11 cellular contexts compared by ENCODE assay signal in the genomic region with DNA sequence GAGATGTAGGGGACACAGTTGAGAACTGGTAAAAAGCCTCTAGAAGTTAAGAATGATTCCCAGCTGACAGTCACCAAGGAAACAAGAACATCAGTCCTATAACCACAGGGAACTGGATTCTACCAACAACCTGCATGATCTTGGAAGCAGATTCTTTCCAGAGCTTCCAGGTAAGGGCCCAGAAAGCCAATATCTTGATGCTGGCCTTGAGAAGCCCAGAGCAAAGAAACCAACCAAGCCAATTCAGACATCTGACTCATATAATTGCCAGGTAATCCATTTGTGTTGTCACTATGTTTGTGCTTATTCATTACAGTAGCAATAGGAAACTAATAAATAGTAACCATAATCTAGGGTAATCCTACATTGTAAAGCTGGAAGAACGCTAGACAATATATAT.
"Had no signal": no experiment of that assay in that cellular context is flagged by ENCODE, and none has a peak within 500 bp of the region (broad histone marks: within the 10 kb centered on the region; RNA-seq: fewer than 3 reads in every experiment).

No MANE protein-coding gene starts in this region.

- H3K36me3 ChIP-seq: colonic mucosa had no signal

- H3K4me1 ChIP-seq: colonic mucosa had no signal

- H3K27ac Mint-ChIP-seq: activated CD4-positive, alpha-beta T cell treated with anti-CD3 and anti-CD28 coated beads, Interleukin-2, amount 10 ng/mL, durations not matched to agents 7 days and 5 days; activated T-helper 1 cell treated with anti-CD3 and anti-CD28 coated beads, Interleukin-12 subunit alpha, Interleukin-12 subunit beta, Interleukin-2, Interleukin-4 antibody, amounts not matched to agents 30 ng/mL and 10 ng/mL and 1 ng/mL, durations not matched to agents 14 hours and 24 hours and 36 hours; stimulated activated effector memory CD8-positive, alpha-beta T cell treated with anti-CD3 and anti-CD28 coated beads, Interleukin-12 subunit alpha, Interleukin-12 subunit beta, amount 100 ng/mL, for 72 hours had no signal

- H3K4me3 ChIP-seq: colonic mucosa, sigmoid colon had no signal

- DNase-seq: activated CD4-positive, alpha-beta T cell treated with anti-CD3 and anti-CD28 coated beads, Interleukin-2, amount 10 ng/mL, durations not matched to agents 7 days and 5 days; activated CD4-positive, CD25-positive, alpha-beta regulatory T cell; activated CD8-positive, alpha-beta memory T cell treated with anti-CD3 and anti-CD28 coated beads, Interleukin-2, amount 50 U/mL, for 48 hours; colonic mucosa; foreskin fibroblast; glutamatergic neuron; sigmoid colon; stimulated activated CD4-positive, alpha-beta T cell treated with anti-CD3 and anti-CD28 coated beads, Interleukin-12 subunit alpha, Interleukin-12 subunit beta, amount 100 ng/mL, for 4 hours; T-helper 2 cell had no signal

- H3K9me3 ChIP-seq: colonic mucosa, sigmoid colon had no signal

- H3K27me3 ChIP-seq: colonic mucosa, sigmoid colon had no signal

- H3K4me3 Mint-ChIP-seq: activated CD4-positive, alpha-beta T cell treated with anti-CD3 and anti-CD28 coated beads, Interleukin-2, amount 10 ng/mL, durations not matched to agents 7 days and 5 days; activated T-helper 1 cell treated with anti-CD3 and anti-CD28 coated beads, Interleukin-12 subunit alpha, Interleukin-12 subunit beta, Interleukin-2, Interleukin-4 antibody, amounts not matched to agents 30 ng/mL and 10 ng/mL and 1 ng/mL, durations not matched to agents 14 hours and 24 hours and 36 hours; stimulated activated effector memory CD8-positive, alpha-beta T cell treated with anti-CD3 and anti-CD28 coated beads, Interleukin-12 subunit alpha, Interleukin-12 subunit beta, amount 100 ng/mL, for 72 hours had no signal

- ATAC-seq: stimulated activated effector memory CD8-positive, alpha-beta T cell treated with anti-CD3 and anti-CD28 coated beads, Interleukin-12 subunit alpha, Interleukin-12 subunit beta, amount 100 ng/mL, for 72 hours had no signal

- H3K9me3 Mint-ChIP-seq: activated CD4-positive, alpha-beta T cell treated with anti-CD3 and anti-CD28 coated beads, Interleukin-2, amount 10 ng/mL, durations not matched to agents 7 days and 5 days; activated T-helper 1 cell treated with anti-CD3 and anti-CD28 coated beads, Interleukin-12 subunit alpha, Interleukin-12 subunit beta, Interleukin-2, Interleukin-4 antibody, amounts not matched to agents 30 ng/mL and 10 ng/mL and 1 ng/mL, durations not matched to agents 14 hours and 24 hours and 36 hours; stimulated activated effector memory CD8-positive, alpha-beta T cell treated with anti-CD3 and anti-CD28 coated beads, Interleukin-12 subunit alpha, Interleukin-12 subunit beta, amount 100 ng/mL, for 72 hours had no signal

- H3K27ac ChIP-seq: colonic mucosa, sigmoid colon had no signal

- H3K27me3 Mint-ChIP-seq: activated CD4-positive, alpha-beta T cell treated with anti-CD3 and anti-CD28 coated beads, Interleukin-2, amount 10 ng/mL, durations not matched to agents 7 days and 5 days had no signal
